In genomic region chr16:68237243-68238028, GRCh38 we compare ENCODE assay signal across 8 cellular contexts. TPM values are rescaled to one million over a fixed set of nuclear protein-coding genes. Genes with fewer than 3 reads are reported as not detected.
DNase-seq lines count a peak whose midpoint lies in the region; ATAC-seq and TF ChIP-seq lines count a peak whose summit lies in the region.

No MANE protein-coding gene starts in this region.

- H3K4me3 Mint-ChIP-seq in Caco-2 (ENCODE audit: unreplicated experiment) = peak overlapping the region; percentile 81

- H3K4me3 ChIP-seq in Caco-2 (ENCODE audit: low read depth, low read length) = peak overlapping the region; percentile 79
- peak overlapping the region; percentile 82 for H3K4me3 ChIP-seq in HUES48 (ENCODE audit: low read depth, low read length)
- peak overlapping the region; percentile 21 for H3K4me3 ChIP-seq in mucosa of descending colon

- H3K27ac Mint-ChIP-seq in Caco-2 (ENCODE audit: unreplicated experiment) = peak overlapping the region; percentile 98

- H3K9me3 ChIP-seq in Caco-2 = no peaks in the 10 kb centered on the region; the same call in 1 of the 2 replicates
- H3K9me3 ChIP-seq in HUES48 (ENCODE audit: control insufficient read depth, insufficient read depth, low read length) = no peaks in the 10 kb centered on the region
- no peaks in the 10 kb centered on the region for H3K9me3 ChIP-seq in mucosa of descending colon

- no peaks in the 10 kb centered on the region for H3K27me3 Mint-ChIP-seq in Caco-2 (ENCODE audit: insufficient read depth, unreplicated experiment)

- no peaks in the 10 kb centered on the region for H3K36me3 ChIP-seq in Caco-2 (ENCODE audit: control insufficient read depth, insufficient read depth, low read length)
- peaks cover 13% of the 10 kb centered on the region for H3K36me3 ChIP-seq in HUES48 (ENCODE audit: control insufficient read depth, insufficient read depth, low read length)
- peaks cover 3% of the 10 kb centered on the region for H3K36me3 ChIP-seq in mucosa of descending colon (ENCODE audit: low read depth)

- H3K4me1 Mint-ChIP-seq in Caco-2 (ENCODE audit: low read depth, unreplicated experiment) = peaks cover 19% of the 10 kb centered on the region

- CTCF ChIA-PET in Caco-2 (lab: Charles Lee) = interaction anchor here (0.6 to 3.4 kb wide), 7 partner anchors 20 to 354 kb away, joined by 3 to 20 read pairs (median 4); partner anchors contain the start of genes PRMT7, SLC7A6 and SLC7A6OS

- H3K36me3 Mint-ChIP-seq in Caco-2 (ENCODE audit: insufficient read depth, unreplicated experiment) = peaks cover 70% of the 10 kb centered on the region

- H3K9ac ChIP-seq in HUES48 (ENCODE audit: low read depth, low read length) = peak overlapping the region; percentile 60

- intact Hi-C loops in Caco-2 (cut with micrococcal nuclease; ENCODE audit: unreplicated experiment) (loop anchor here (1.0 kb wide), 3 partner anchors 8 to 91 kb away; partner anchors contain the start of gene PLA2G15), mucosa of descending colon (cut with DNase I, micrococcal nuclease) (no loop called here)

- H3K27me3 ChIP-seq in Caco-2 (replicated peaks; ENCODE audit: control insufficient read depth, insufficient read depth, low read length) (no peaks in the 10 kb centered on the region), HUES48 (ENCODE audit: control insufficient read depth, insufficient read depth, low read length) (no peaks in the 10 kb centered on the region)

- ATAC-seq in GM21423 (IDR thresholded peaks at IDR 0.05; ENCODE audit: unreplicated experiment) = peak; percentile 81
- peak; percentile 72 for ATAC-seq in mucosa of descending colon

- BruUV-seq in Caco-2 (replicated peaks; lab: Mats Ljungman, UMichigan) = no TSS peak

- POLR2A ChIA-PET in Caco-2 (lab: Charles Lee) = interaction anchor here (0.5 to 3.1 kb wide), 11 partner anchors 7 to 391 kb away, joined by 3 to 59 read pairs (median 6); partner anchors contain the start of genes NFATC3, PRMT7, SLC12A4 and SLC7A6

- H3K27ac ChIP-seq in HUES48 (ENCODE audit: low read depth, low read length) (peak overlapping the region; percentile 95), epithelial cell of prostate (peak overlapping the region; percentile 98)

- TF ChIP-seq CTCF in Caco-2 (IDR thresholded peaks at IDR 0.05; ENCODE audit: insufficient read depth in 1 of 2, low read depth in 1 of 2, low read length in 1 of 2, severe bottlenecking in 1 of 2, unreplicated experiment in 1 of 2) = no peak
- TF ChIP-seq CTCF in mucosa of descending colon (IDR thresholded peaks at IDR 0.05) = no peak

- DNase-seq in Caco-2 = peak; percentile 100
- peak; percentile 84 for DNase-seq in OCI-M2 (lab: John Stamatoyannopoulos, UW; ENCODE audit: unreplicated experiment)
- peak; percentile 91 for DNase-seq in activated T-cell treated with anti-CD3 and anti-CD28 coated beads, Interleukin-2, amount 50 U/mL, for 1 hour
- peak; percentile 93 for DNase-seq in epithelial cell of prostate (ENCODE audit: low read depth, low spot score)
- peak; percentile 98 to 99 (median 99) for DNase-seq in mucosa of descending colon
- DNase-seq in stimulated activated CD8-positive, alpha-beta memory T cell treated with anti-CD3 and anti-CD28 coated beads, Interleukin-2, amount 100 ng/mL, for 48 hours (ENCODE audit: low read depth in 2 of 2) = peak; percentile 86 to 89

- H3K9me3 Mint-ChIP-seq in Caco-2 (ENCODE audit: unreplicated experiment) = no peaks in the 10 kb centered on the region

- peaks cover 18% of the 10 kb centered on the region for H3K4me1 ChIP-seq in Caco-2
- peaks cover 22% of the 10 kb centered on the region for H3K4me1 ChIP-seq in HUES48 (ENCODE audit: control insufficient read depth, insufficient read depth, low read length)
- peaks cover 25% of the 10 kb centered on the region for H3K4me1 ChIP-seq in mucosa of descending colon (ENCODE audit: low read depth)

RNA-seq across cellular contexts. Expression of gene ESRP2, which starts 1.5 kb away (rescaled TPM):
- total RNA-seq in Caco-2 (2022) (109 and 110 TPM in 2 replicates), mucosa of descending colon (100 to 1,000 TPM in 1 of 3 donors, 10 to 100 TPM in 2; 46.6 to 125 (median 94.5) TPM)

RNA-seq across cellular contexts. Expression of gene PLA2G15, which starts 7.7 kb away (rescaled TPM):
- total RNA-seq in Caco-2 (2022) = 33.2 and 33.4 TPM in 2 replicates
- total RNA-seq in mucosa of descending colon = 10 to 100 TPM; 13.2 to 14.2 (median 13.5) TPM

RNA-seq across cellular contexts. Expression of gene SLC7A6, which starts 26.9 kb away (rescaled TPM):
- total RNA-seq in Caco-2 (2022) = 236 and 267 TPM in 2 replicates
- total RNA-seq in mucosa of descending colon = 10 to 100 TPM; 35.0 to 41.4 (median 37.2) TPM

Comparison
In these comparisons a context has a peak if more than half of its experiments do, and no peak if none do; other contexts are left out.
1. Peak in every context shown above with its lines: DNase-seq, ATAC-seq, H3K4me3 ChIP-seq and H3K27ac ChIP-seq.
2. H3K4me3 ChIP-seq: peak in every context shown above with its lines; median percentile 82 in HUES48; 79 in Caco-2; 21 in mucosa of descending colon.